In genomic region chr17:4334332-4334731, GRCh38 we compare ENCODE assay signal across 20 cellular contexts. TPM values are rescaled to one million over a fixed set of nuclear protein-coding genes. Genes with fewer than 3 reads are reported as not detected.
DNase-seq lines count a peak whose midpoint lies in the region; ATAC-seq and TF ChIP-seq lines count a peak whose summit lies in the region.
"Had no signal": no experiment of that assay in that cellular context is flagged by ENCODE, and none has a peak within 500 bp of the region (broad histone marks: within the 10 kb centered on the region; RNA-seq: fewer than 3 reads in every experiment).

No MANE protein-coding gene starts in this region.

- peaks cover 17% of the 10 kb centered on the region for H3K4me1 ChIP-seq in mammary epithelial cell (ENCODE audit: insufficient read depth, low read length)
- H3K4me1 ChIP-seq in OCI-LY7 (ENCODE audit: insufficient read depth, low read length, poor library complexity, severe bottlenecking) = peaks cover 58% of the 10 kb centered on the region
- peaks cover 24% of the 10 kb centered on the region for H3K4me1 ChIP-seq in effector memory CD4-positive, alpha-beta T cell (ENCODE audit: control insufficient read depth, insufficient read depth, low read length, poor library complexity, severe bottlenecking)

- no peaks in the 10 kb centered on the region for H3K9me3 ChIP-seq in mammary epithelial cell (replicated peaks; ENCODE audit: insufficient read depth, low read length)
- no peaks in the 10 kb centered on the region for H3K9me3 ChIP-seq in OCI-LY7 (ENCODE audit: low read length)
- H3K9me3 ChIP-seq in effector memory CD4-positive, alpha-beta T cell (ENCODE audit: control insufficient read depth, low read length) = no peaks in the 10 kb centered on the region
- H3K9me3 ChIP-seq: esophagus muscularis mucosa, tibial nerve had no signal

- dilution Hi-C loops in mammary epithelial cell (cut with HindIII; ENCODE audit: low sequenced_read_pairs) = loop anchor here (5.0 kb wide), 1 partner anchor 68 kb away; no protein-coding TSS in a partner anchor

- H4K20me1 ChIP-seq in mammary epithelial cell (ENCODE audit: insufficient read depth, low read length) = peaks cover 6% of the 10 kb centered on the region
- peaks cover 29% of the 10 kb centered on the region for H4K20me1 ChIP-seq in OCI-LY7 (ENCODE audit: insufficient read depth, low read length)

- no peaks in the 10 kb centered on the region for H3K27me3 ChIP-seq in mammary epithelial cell (ENCODE audit: insufficient read depth, low read length)
- no peaks in the 10 kb centered on the region for H3K27me3 ChIP-seq in effector memory CD4-positive, alpha-beta T cell (replicated peaks; ENCODE audit: control insufficient read depth, insufficient read depth, low read length, poor library complexity, severe bottlenecking)
- H3K27me3 ChIP-seq: esophagus muscularis mucosa, tibial nerve had no signal

- H3K36me3 Mint-ChIP-seq in MCF 10A (ENCODE audit: insufficient read depth, unreplicated experiment) = peaks cover 11% of the 10 kb centered on the region
- H3K36me3 Mint-ChIP-seq in stimulated activated effector memory CD8-positive, alpha-beta T cell treated with anti-CD3 and anti-CD28 coated beads, Interleukin-12 subunit alpha, Interleukin-12 subunit beta, amount 100 ng/mL, for 72 hours = peaks cover 6% of the 10 kb centered on the region

- CTCF ChIA-PET in MCF 10A (lab: Yijun Ruan, JAX) = interaction anchor here (1.3 kb wide), 1 partner anchor 10 kb away, joined by 5 read pairs; no protein-coding TSS in a partner anchor
- CTCF ChIA-PET in mammary epithelial cell (lab: Charles Lee; ENCODE audit: low non-redundant PET) = no interaction called here
- CTCF ChIA-PET in OCI-LY7 (lab: Charles Lee; ENCODE audit: unreplicated experiment) = no interaction called here

- H3K9me2 ChIP-seq in OCI-LY7 (ENCODE audit: insufficient read depth, low read length) = no peaks in the 10 kb centered on the region

- H3K79me2 ChIP-seq in mammary epithelial cell (ENCODE audit: insufficient read depth, low read length) = peaks cover 98% of the 10 kb centered on the region
- H3K79me2 ChIP-seq in OCI-LY7 (ENCODE audit: insufficient read depth, low read depth, low read length) = peaks cover 100% of the 10 kb centered on the region

- in situ Hi-C loops in mammary epithelial cell (cut with MboI; ENCODE audit: low sequenced_read_pairs in 2 of 2) = no loop called here

- H3K4me2 ChIP-seq in mammary epithelial cell (ENCODE audit: insufficient read depth, low read depth, low read length) (no peak overlapping the region), OCI-LY7 (ENCODE audit: low read length) (peak overlapping the region; percentile 24; the same call in 1 of the 2 replicates)

- no peak for ATAC-seq in stimulated activated effector memory CD8-positive, alpha-beta T cell treated with anti-CD3 and anti-CD28 coated beads, Interleukin-12 subunit alpha, Interleukin-12 subunit beta, amount 100 ng/mL, for 72 hours
- no peak for ATAC-seq in GM18511 (IDR thresholded peaks at IDR 0.05; ENCODE audit: unreplicated experiment)
- ATAC-seq: SK-N-SH treated with all-trans-retinoic acid at 6 μM for 48 hours had no signal

- DNase-seq in MCF 10A (ENCODE audit: unreplicated experiment) = no peak
- no peak for DNase-seq in mammary epithelial cell
- DNase-seq in OCI-LY7 (ENCODE audit: low spot score) = no peak
- DNase-seq in effector memory CD4-positive, alpha-beta T cell = no peak
- no peak for DNase-seq in stimulated activated effector memory CD8-positive, alpha-beta T cell treated with anti-CD3 and anti-CD28 coated beads, Interleukin-12 subunit alpha, Interleukin-12 subunit beta, amount 100 ng/mL, for 72 hours (ENCODE audit: low spot score in 2 of 2)
- DNase-seq in NCI-H2227 (lab: John Stamatoyannopoulos, UW; ENCODE audit: unreplicated experiment) = no peak
- DNase-seq in NCI-H2081 (lab: John Stamatoyannopoulos, UW) = no peak
- DNase-seq: activated CD8-positive, alpha-beta memory T cell treated with anti-CD3 and anti-CD28 coated beads, Interleukin-2, amount 50 U/mL, for 4 hours; activated naive CD8-positive, alpha-beta T cell treated with anti-CD3 and anti-CD28 coated beads, Interleukin-2, amount 10 ng/mL, durations not matched to agents 7 days and 5 days; DMS79 treated with DMSO at 0.1 percent for 48 hours; islet precursor cell; Karpas-422; NCI-H1694 treated with DMSO at 0.1 percent for 48 hours; NCI-H2227 treated with DMSO at 0.1 percent for 48 hours; stimulated activated CD4-positive, alpha-beta T cell treated with anti-CD3 and anti-CD28 coated beads, Interleukin-1b, Interleukin-23, amount 100 ng/mL, for 48 hours; T1000 had no signal

- no TSS peak for BruUV-seq in MCF 10A (replicated peaks; lab: Mats Ljungman, UMichigan)
- BruUV-seq in mammary epithelial cell (replicated peaks; lab: Mats Ljungman, UMichigan) = no TSS peak
- no TSS peak for BruUV-seq in OCI-LY7 (replicated peaks; lab: Mats Ljungman, UMichigan)

- no peaks in the 10 kb centered on the region for H3K9me3 Mint-ChIP-seq in MCF 10A (ENCODE audit: unreplicated experiment)
- H3K9me3 Mint-ChIP-seq in stimulated activated effector memory CD8-positive, alpha-beta T cell treated with anti-CD3 and anti-CD28 coated beads, Interleukin-12 subunit alpha, Interleukin-12 subunit beta, amount 100 ng/mL, for 72 hours = no peaks in the 10 kb centered on the region
- H3K9me3 Mint-ChIP-seq: activated naive CD8-positive, alpha-beta T cell treated with anti-CD3 and anti-CD28 coated beads, Interleukin-2, amount 10 ng/mL, durations not matched to agents 7 days and 5 days had no signal

- no peak overlapping the region for H3K9ac ChIP-seq in mammary epithelial cell (ENCODE audit: insufficient read depth, low read length)

- H3K4me3 Mint-ChIP-seq in MCF 10A (ENCODE audit: unreplicated experiment) = no peak overlapping the region
- peak overlapping the region; percentile 43 for H3K4me3 Mint-ChIP-seq in stimulated activated effector memory CD8-positive, alpha-beta T cell treated with anti-CD3 and anti-CD28 coated beads, Interleukin-12 subunit alpha, Interleukin-12 subunit beta, amount 100 ng/mL, for 72 hours
- H3K4me3 Mint-ChIP-seq: activated naive CD8-positive, alpha-beta T cell treated with anti-CD3 and anti-CD28 coated beads, Interleukin-2, amount 10 ng/mL, durations not matched to agents 7 days and 5 days had no signal

- H3K36me3 ChIP-seq in mammary epithelial cell (ENCODE audit: insufficient read depth, low read length) (no peaks in the 10 kb centered on the region), OCI-LY7 (ENCODE audit: insufficient read depth, low read length) (peaks cover 44% of the 10 kb centered on the region)
- H3K36me3 ChIP-seq in effector memory CD4-positive, alpha-beta T cell (ENCODE audit: control insufficient read depth, insufficient read depth, low read length) = no peaks in the 10 kb centered on the region
- H3K36me3 ChIP-seq: esophagus muscularis mucosa, tibial nerve had no signal

- intact Hi-C loops in MCF 10A (cut with micrococcal nuclease) = no loop called here
- intact Hi-C loops in mammary epithelial cell (cut with micrococcal nuclease) = no loop called here
- intact Hi-C loops in OCI-LY7 (cut with micrococcal nuclease; ENCODE audit: unreplicated experiment) = no loop called here

- POLR2A ChIA-PET in MCF 10A (lab: Yijun Ruan, JAX) = no interaction called here
- POLR2A ChIA-PET in OCI-LY7 (lab: Charles Lee) = no interaction called here

- WGBS in mammary epithelial cell (ENCODE audit: low coverage, missing lambda C conversion rate) = 84% methylated on average over 6 of the region's 6 CpGs

- no peaks in the 10 kb centered on the region for H3K27me3 Mint-ChIP-seq in MCF 10A (ENCODE audit: insufficient read depth, unreplicated experiment)
- H3K27me3 Mint-ChIP-seq: activated naive CD8-positive, alpha-beta T cell treated with anti-CD3 and anti-CD28 coated beads, Interleukin-2, amount 10 ng/mL, durations not matched to agents 7 days and 5 days had no signal

- H3K27ac ChIP-seq in mammary epithelial cell (ENCODE audit: insufficient read depth, low read depth, low read length) (no peak overlapping the region), OCI-LY7 (ENCODE audit: low read depth, low read length, poor library complexity, severe bottlenecking) (no peak overlapping the region)
- peak overlapping the region; percentile 7 for H3K27ac ChIP-seq in effector memory CD4-positive, alpha-beta T cell (ENCODE audit: insufficient read depth, low read length, poor library complexity, severe bottlenecking)
- H3K27ac ChIP-seq: esophagus muscularis mucosa, tibial nerve had no signal

- H3K4me3 ChIP-seq in mammary epithelial cell (replicated peaks in 1 of 3; ENCODE audit: insufficient read depth in 1 of 3, low read depth in 2 of 3, low read length in 3 of 3) = no peak overlapping the region
- no peak overlapping the region for H3K4me3 ChIP-seq in OCI-LY7 (ENCODE audit: low read depth, low read length, poor library complexity, severe bottlenecking)
- H3K4me3 ChIP-seq in effector memory CD4-positive, alpha-beta T cell (ENCODE audit: insufficient read depth, low read depth, low read length, poor library complexity, severe bottlenecking) = no peak overlapping the region
- H3K4me3 ChIP-seq: esophagus muscularis mucosa, tibial nerve had no signal

- H3K4me1 Mint-ChIP-seq in MCF 10A (ENCODE audit: insufficient read depth, unreplicated experiment) = peaks cover 41% of the 10 kb centered on the region
- H3K4me1 Mint-ChIP-seq in stimulated activated effector memory CD8-positive, alpha-beta T cell treated with anti-CD3 and anti-CD28 coated beads, Interleukin-12 subunit alpha, Interleukin-12 subunit beta, amount 100 ng/mL, for 72 hours = peaks cover 47% of the 10 kb centered on the region

- H2AFZ ChIP-seq in mammary epithelial cell (ENCODE audit: low read depth, low read length) (no peak overlapping the region), OCI-LY7 (ENCODE audit: low read length) (no peak overlapping the region)

- peak overlapping the region; percentile 13 for H3K27ac Mint-ChIP-seq in MCF 10A (ENCODE audit: low read depth, unreplicated experiment)
- peak overlapping the region; percentile 67 for H3K27ac Mint-ChIP-seq in stimulated activated effector memory CD8-positive, alpha-beta T cell treated with anti-CD3 and anti-CD28 coated beads, Interleukin-12 subunit alpha, Interleukin-12 subunit beta, amount 100 ng/mL, for 72 hours
- H3K27ac Mint-ChIP-seq: activated naive CD8-positive, alpha-beta T cell treated with anti-CD3 and anti-CD28 coated beads, Interleukin-2, amount 10 ng/mL, durations not matched to agents 7 days and 5 days had no signal

- TF ChIP-seq CTCF in MCF 10A (IDR thresholded peaks at IDR 0.05; ENCODE audit: unreplicated experiment) = no peak
- TF ChIP-seq CTCF in mammary epithelial cell (conservative IDR thresholded peaks at IDR 0.05 in 1 of 2, IDR thresholded peaks at IDR 0.05 in 1 of 2; ENCODE audit: extremely low read depth in 1 of 2, insufficient read depth in 1 of 2, low read depth in 1 of 2, low read length in 2 of 2) = no peak
- no peak for TF ChIP-seq CTCF in OCI-LY7 (conservative IDR thresholded peaks at IDR 0.05; ENCODE audit: low read length)

RNA-seq across cellular contexts. Expression of gene UBE2G1, which starts 32.1 kb away (rescaled TPM):
- total RNA-seq in MCF 10A (2022) (65.1 and 78.5 TPM in 2 replicates), mammary epithelial cell (10 to 100 TPM; 60.8 to 93.0 TPM), OCI-LY7 (2022) (216 and 222 TPM in 2 replicates)
- polyA plus RNA-seq in mammary epithelial cell = 38.7 TPM
- polyA minus RNA-seq in mammary epithelial cell = 34.4 TPM
- total RNA-seq in OCI-LY7 (2014; rRNA removed; shearing (Covaris generic)) = 115 and 124 TPM in 2 replicates
